In the genomic region with DNA sequence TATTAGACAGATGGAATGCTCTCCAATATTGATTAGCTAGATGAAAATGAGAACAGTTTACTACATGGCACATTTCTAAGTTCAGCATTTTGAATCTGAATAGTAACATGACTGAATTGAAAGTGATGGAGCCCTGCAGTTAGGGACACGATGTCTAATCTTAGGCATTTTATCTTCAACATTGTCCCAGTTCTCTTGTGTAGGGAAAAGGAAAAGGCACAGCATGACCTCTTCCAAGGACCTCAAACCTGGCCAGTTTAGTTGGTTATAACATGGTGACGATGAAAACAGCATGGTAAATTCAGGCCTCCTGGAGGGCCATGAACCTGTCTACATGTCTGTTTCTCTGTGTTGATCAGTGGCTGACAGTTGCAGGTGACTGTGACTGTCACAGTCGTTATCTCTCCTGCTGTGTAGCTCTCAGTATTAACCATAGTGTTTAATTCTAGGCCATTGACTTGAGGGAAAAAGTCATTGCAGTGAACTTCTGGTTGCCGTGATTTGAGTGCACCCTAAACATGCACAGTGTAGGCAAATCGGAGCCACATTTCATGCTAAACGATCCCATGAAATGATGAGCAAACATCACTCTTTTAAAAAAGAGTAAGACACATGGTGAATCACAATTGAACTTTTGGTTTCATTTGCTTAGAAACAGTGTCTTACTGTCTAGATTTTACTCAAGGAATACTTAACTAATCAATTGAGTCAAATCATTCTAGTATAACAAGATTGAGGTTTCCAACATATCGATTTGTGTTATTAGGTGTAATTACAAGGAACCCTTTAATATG, we compare ENCODE assay signal across 10 cellular contexts.
DNase-seq lines count a peak whose midpoint lies in the region; ATAC-seq, FAIRE-seq and TF ChIP-seq lines count a peak whose summit lies in the region.
"Had no signal": no experiment of that assay in that cellular context is flagged by ENCODE, and none has a peak within 500 bp of the region (broad histone marks: within the 10 kb centered on the region; RNA-seq: fewer than 3 reads in every experiment).

No MANE protein-coding gene starts in this region.

- no peak overlapping the region for H3K27ac ChIP-seq in pancreas

- H3K4me1 ChIP-seq in pancreas, result peaks cover 5 to 13% (median 12%) of the 10 kb centered on the region in 3 donors

- H3K36me3 Mint-ChIP-seq in activated naive CD8-positive, alpha-beta T cell treated with anti-CD3 and anti-CD28 coated beads, Interleukin-2, amount 10 ng/mL, durations not matched to agents 7 days and 5 days, result peaks cover 9% of the 10 kb centered on the region
- no peaks in the 10 kb centered on the region for H3K36me3 Mint-ChIP-seq in endothelial cell (ENCODE audit: low read depth, unreplicated experiment)

- H3K4me3 Mint-ChIP-seq in activated naive CD8-positive, alpha-beta T cell treated with anti-CD3 and anti-CD28 coated beads, Interleukin-2, amount 10 ng/mL, durations not matched to agents 7 days and 5 days, result peak overlapping the region; percentile 63
- no peak overlapping the region for H3K4me3 Mint-ChIP-seq in endothelial cell (ENCODE audit: unreplicated experiment)

- H3K27me3 Mint-ChIP-seq in activated naive CD8-positive, alpha-beta T cell treated with anti-CD3 and anti-CD28 coated beads, Interleukin-2, amount 10 ng/mL, durations not matched to agents 7 days and 5 days, result no peaks in the 10 kb centered on the region
- no peaks in the 10 kb centered on the region for H3K27me3 Mint-ChIP-seq in endothelial cell (ENCODE audit: unreplicated experiment)

- peak; percentile 95 for FAIRE-seq in GM12892 (lab: Jason Lieb, UNC)
- no peak for FAIRE-seq in pancreas (lab: Jason Lieb, UNC)

- 81 to 83% methylated on average over 7 of the region's 7 CpGs for WGBS in pancreas, 2 donors

- no peaks in the 10 kb centered on the region for H3K9me3 Mint-ChIP-seq in activated naive CD8-positive, alpha-beta T cell treated with anti-CD3 and anti-CD28 coated beads, Interleukin-2, amount 10 ng/mL, durations not matched to agents 7 days and 5 days
- no peaks in the 10 kb centered on the region for H3K9me3 Mint-ChIP-seq in endothelial cell (ENCODE audit: unreplicated experiment)

- H3K36me3 ChIP-seq in pancreas, result no peaks in the 10 kb centered on the region

- no peak for TF ChIP-seq POLR2A in GM12892 (IDR thresholded peaks at IDR 0.05; ENCODE audit: low read depth, low read length)

- POLR2A ChIA-PET in activated naive CD8-positive, alpha-beta T cell treated with anti-CD3 and anti-CD28 coated beads, Interleukin-2, amount 10 ng/mL, durations not matched to agents 7 days and 5 days (lab: Charles Lee), result no interaction called here

- ATAC-seq in GM19455 (IDR thresholded peaks at IDR 0.05; ENCODE audit: unreplicated experiment), result peak; percentile 77
- ATAC-seq in HG03159 (IDR thresholded peaks at IDR 0.05; ENCODE audit: unreplicated experiment), result peak; percentile 67
- no peak for ATAC-seq in activated naive CD8-positive, alpha-beta T cell treated with anti-CD3 and anti-CD28 coated beads, Interleukin-2, amount 10 ng/mL, durations not matched to agents 7 days and 5 days (ENCODE audit: low read depth)
- no peak for ATAC-seq in omental fat pad (ENCODE audit: low FRiP score)
- no peak for ATAC-seq in pancreas

- H3K27ac Mint-ChIP-seq in activated naive CD8-positive, alpha-beta T cell treated with anti-CD3 and anti-CD28 coated beads, Interleukin-2, amount 10 ng/mL, durations not matched to agents 7 days and 5 days, result peak overlapping the region; percentile 61
- H3K27ac Mint-ChIP-seq in endothelial cell (ENCODE audit: unreplicated experiment), result no peak overlapping the region

- no peak for DNase-seq in GM12892 (ENCODE audit: insufficient read length)
- no peak for DNase-seq in activated naive CD8-positive, alpha-beta T cell treated with anti-CD3 and anti-CD28 coated beads, Interleukin-2, amount 10 ng/mL, durations not matched to agents 7 days and 5 days
- no peak for DNase-seq in omental fat pad (ENCODE audit: low spot score)
- DNase-seq in endothelial cell (ENCODE audit: low spot score), result no peak
- no peak for DNase-seq in inferior parietal cortex (ENCODE audit: extremely low spot score)
- no peak for DNase-seq in pancreas
- DNase-seq: NCI-H1092 treated with DMSO at 0.1 percent for 48 hours, occipital lobe had no signal

- H3K4me1 Mint-ChIP-seq in activated naive CD8-positive, alpha-beta T cell treated with anti-CD3 and anti-CD28 coated beads, Interleukin-2, amount 10 ng/mL, durations not matched to agents 7 days and 5 days, result peaks cover 11% of the 10 kb centered on the region
- H3K4me1 Mint-ChIP-seq in endothelial cell (ENCODE audit: unreplicated experiment), result peaks cover 24% of the 10 kb centered on the region

- no peaks in the 10 kb centered on the region for H3K9me3 ChIP-seq in pancreas

- H3K4me3 ChIP-seq in pancreas, result no peak overlapping the region

- TF ChIP-seq CTCF in omental fat pad (IDR thresholded peaks at IDR 0.05) (no peak), endothelial cell (IDR thresholded peaks at IDR 0.05; ENCODE audit: unreplicated experiment) (no peak), pancreas (IDR thresholded peaks at IDR 0.05) (no peak)

- no peaks in the 10 kb centered on the region for H3K27me3 ChIP-seq in pancreas

- intact Hi-C loops in pancreas (cut with DNase I), result no loop called here

Comparison
In these comparisons a context has a peak if more than half of its experiments do, and no peak if none do; other contexts are left out.
1. ATAC-seq: peak in GM19455 (single experiment) and HG03159 (single experiment); none in activated naive CD8-positive, alpha-beta T cell treated with anti-CD3 and anti-CD28 coated beads, Interleukin-2, amount 10 ng/mL, durations not matched to agents 7 days and 5 days (single experiment), omental fat pad (single experiment) and pancreas (0 of 4).